ENCODE assay signal across 11 cellular contexts in the genomic region with DNA sequence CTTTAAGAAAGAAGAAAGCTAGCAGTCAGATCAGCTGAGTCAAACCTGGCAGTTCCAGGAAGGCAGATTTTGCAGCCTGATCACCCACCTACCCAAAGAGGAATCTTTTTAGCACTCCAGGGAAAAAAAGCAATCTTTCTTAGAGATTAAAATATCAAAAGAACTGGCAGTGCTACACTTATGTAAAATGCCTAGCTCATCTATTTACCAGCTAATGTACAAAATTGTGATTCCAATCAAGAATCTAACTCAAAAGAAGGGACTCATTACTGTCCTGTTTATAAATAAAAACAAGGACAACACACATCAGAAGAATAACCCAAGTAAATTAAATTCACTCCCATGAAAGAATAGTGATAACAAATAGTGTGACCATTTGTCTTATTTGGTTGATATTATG.
"Had no signal": no experiment of that assay in that cellular context is flagged by ENCODE, and none has a peak within 500 bp of the region (broad histone marks: within the 10 kb centered on the region; RNA-seq: fewer than 3 reads in every experiment).

No MANE protein-coding gene starts in this region.

- H3K27ac ChIP-seq: GM23248 had no signal

- H2AFZ ChIP-seq: GM23248, GM23338 had no signal

- H3K4me1 ChIP-seq: HAP-1 had no signal

- H3K4me2 ChIP-seq: GM23338 had no signal

- FAIRE-seq: H1, H54 had no signal

- H3K9ac ChIP-seq: GM23248 had no signal

- DNase-seq: GM23248, GOT3, H7, H9, HCEC 1CT, HFFc6 had no signal

- H3K4me3 Mint-ChIP-seq: GM23338, H9, HFFc6 had no signal

- H3K4me1 Mint-ChIP-seq: GM23338, H9 had no signal

- H3K4me3 ChIP-seq: GM23248, GM23338, HAP-1 had no signal

- ATAC-seq: GM23338, HCT116 had no signal

- H3K36me3 ChIP-seq: HAP-1 had no signal

- H3K27ac Mint-ChIP-seq: GM23338, H9, HFFc6 had no signal

- H3K9me3 ChIP-seq: HAP-1 had no signal
